8 cellular contexts compared by ENCODE assay signal in genomic region chr20:39269031-39269461, GRCh38.
DNase-seq lines count a peak whose midpoint lies in the region; ATAC-seq and TF ChIP-seq lines count a peak whose summit lies in the region.

No MANE protein-coding gene starts in this region.

- no peaks in the 10 kb centered on the region for H3K27me3 Mint-ChIP-seq in stimulated activated memory B cell treated with anti-CD40 and anti-IgM and Interleukin-4, amounts not matched to agents 10 μg/mL and 1 μg/mL and 100 μg/mL, for 72 hours

- no peaks in the 10 kb centered on the region for H3K27me3 ChIP-seq in GM06990 (replicated peaks; ENCODE audit: control insufficient read depth, insufficient read depth, low read length)

- TF ChIP-seq CTCF in 22Rv1 (IDR thresholded peaks at IDR 0.05) (peak; percentile 92), GM06990 (IDR thresholded peaks at IDR 0.05; ENCODE audit: insufficient read depth, low read length, poor library complexity, severe bottlenecking) (peak; percentile 93)

- no peak overlapping the region for H3K4me3 Mint-ChIP-seq in stimulated activated memory B cell treated with anti-CD40 and anti-IgM and Interleukin-4, amounts not matched to agents 10 μg/mL and 1 μg/mL and 100 μg/mL, for 72 hours

- no peak overlapping the region for H3K27ac ChIP-seq in 22Rv1

- in situ Hi-C loops in T47D (cut with HindIII; ENCODE audit: low pct_unique_long_range_greater_than_20kb, low sequenced_read_pairs): no loop called here

- H3K36me3 Mint-ChIP-seq in stimulated activated memory B cell treated with anti-CD40 and anti-IgM and Interleukin-4, amounts not matched to agents 10 μg/mL and 1 μg/mL and 100 μg/mL, for 72 hours: no peaks in the 10 kb centered on the region

- H3K9me3 Mint-ChIP-seq in stimulated activated memory B cell treated with anti-CD40 and anti-IgM and Interleukin-4, amounts not matched to agents 10 μg/mL and 1 μg/mL and 100 μg/mL, for 72 hours: no peaks in the 10 kb centered on the region

- H3K4me3 ChIP-seq in GM06990 (replicated peaks; ENCODE audit: low read depth, low read length): no peak overlapping the region

- peak; percentile 65 for ATAC-seq in HG03066 (IDR thresholded peaks at IDR 0.05; ENCODE audit: low read depth, unreplicated experiment)
- peak; percentile 84 for ATAC-seq in left lobe of liver
- peak; percentile 81 for ATAC-seq in stimulated activated memory B cell treated with anti-CD40 and anti-IgM and Interleukin-4, amounts not matched to agents 10 μg/mL and 1 μg/mL and 100 μg/mL, for 72 hours
- ATAC-seq in GM18861 (IDR thresholded peaks at IDR 0.05; ENCODE audit: unreplicated experiment): no peak

- H3K27ac Mint-ChIP-seq in stimulated activated memory B cell treated with anti-CD40 and anti-IgM and Interleukin-4, amounts not matched to agents 10 μg/mL and 1 μg/mL and 100 μg/mL, for 72 hours: no peak overlapping the region

- DNase-seq in GM06990 (ENCODE audit: extremely low read depth, insufficient read length) (peak; percentile 20), RPMI7951 (ENCODE audit: low read depth) (peak; percentile 45), T47D (ENCODE audit: low read depth in 1 of 2, low spot score in 1 of 2) (peak; percentile 41 to 59), left lobe of liver (ENCODE audit: low spot score) (peak; percentile 49)

- no peaks in the 10 kb centered on the region for H3K36me3 ChIP-seq in GM06990 (ENCODE audit: control insufficient read depth, insufficient read depth, low read length)

- no peaks in the 10 kb centered on the region for H3K4me1 Mint-ChIP-seq in stimulated activated memory B cell treated with anti-CD40 and anti-IgM and Interleukin-4, amounts not matched to agents 10 μg/mL and 1 μg/mL and 100 μg/mL, for 72 hours
